In the genomic region with DNA sequence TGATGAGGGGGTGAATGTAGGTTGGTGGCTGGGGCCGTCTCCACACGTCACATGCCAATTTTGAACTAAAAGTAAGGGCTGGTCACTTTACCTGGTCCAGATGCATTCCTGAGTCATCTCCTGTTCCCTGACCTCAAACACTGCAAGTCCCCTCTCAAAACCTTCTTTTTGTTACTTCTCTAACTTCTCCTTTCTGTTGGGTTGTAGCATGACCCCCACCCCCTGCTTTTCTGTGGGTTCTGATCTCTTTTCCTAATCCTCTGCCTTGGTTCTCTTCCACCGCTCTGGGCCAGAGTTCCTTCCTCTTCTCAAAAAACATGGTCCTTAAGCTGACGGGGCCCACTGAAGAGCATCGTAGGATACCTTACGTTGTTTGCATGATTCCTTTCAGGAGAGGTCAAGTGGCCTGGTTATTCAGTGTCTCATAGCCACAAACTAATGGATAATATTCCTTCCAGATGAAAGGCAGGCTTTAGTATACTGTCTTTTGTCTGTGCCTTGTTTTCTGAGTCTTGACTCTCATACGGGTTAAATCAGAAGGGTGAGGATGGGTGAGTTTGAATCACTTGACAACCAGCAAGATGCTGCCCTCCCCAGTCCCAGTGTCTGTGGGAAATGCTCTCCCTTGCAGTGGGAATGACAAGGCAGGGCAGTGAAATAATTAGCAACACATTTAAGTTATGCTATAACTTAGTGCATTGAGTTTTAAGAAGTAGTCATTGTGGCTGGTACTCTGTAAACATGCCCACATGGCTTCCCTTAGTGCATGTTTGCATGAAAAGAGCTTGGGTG, we compare ENCODE assay signal across 2 cellular contexts.
TF ChIP-seq lines count a peak whose summit lies in the region.

No MANE protein-coding gene starts in this region.

TF ChIP-seq in IMR-90, 13 proteins besides CTCF, POLR2A, EP300 and RAD21:
- TF ChIP-seq, protein P1, sequence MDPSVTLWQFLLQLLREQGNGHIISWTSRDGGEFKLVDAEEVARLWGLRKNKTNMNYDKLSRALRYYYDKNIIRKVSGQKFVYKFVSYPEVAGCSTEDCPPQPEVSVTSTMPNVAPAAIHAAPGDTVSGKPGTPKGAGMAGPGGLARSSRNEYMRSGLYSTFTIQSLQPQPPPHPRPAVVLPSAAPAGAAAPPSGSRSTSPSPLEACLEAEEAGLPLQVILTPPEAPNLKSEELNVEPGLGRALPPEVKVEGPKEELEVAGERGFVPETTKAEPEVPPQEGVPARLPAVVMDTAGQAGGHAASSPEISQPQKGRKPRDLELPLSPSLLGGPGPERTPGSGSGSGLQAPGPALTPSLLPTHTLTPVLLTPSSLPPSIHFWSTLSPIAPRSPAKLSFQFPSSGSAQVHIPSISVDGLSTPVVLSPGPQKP (IDR thresholded peaks at IDR 0.05; ENCODE audit: borderline replicate concordance, low read depth, low read length): no peak
- no peak for TF ChIP-seq SMC3 (IDR thresholded peaks at IDR 0.05; ENCODE audit: low read depth, low read length)

TF ChIP-seq in WTC11, 78 proteins besides CTCF, POLR2A, EP300 and RAD21:
- TF ChIP-seq NFATC4 (CRISPR knock-in tag; IDR thresholded peaks at IDR 0.05) (no peak), ZBTB21 (CRISPR knock-in tag; IDR thresholded peaks at IDR 0.05; ENCODE audit: borderline replicate concordance) (no peak), FOXJ3 (CRISPR knock-in tag; IDR thresholded peaks at IDR 0.05; ENCODE audit: borderline replicate concordance) (no peak), EMX1 (CRISPR knock-in tag; IDR thresholded peaks at IDR 0.05) (no peak), SP1 (CRISPR knock-in tag; conservative IDR thresholded peaks at IDR 0.05) (no peak), CREB1 (CRISPR knock-in tag; IDR thresholded peaks at IDR 0.05) (no peak), SOX15 (CRISPR knock-in tag; IDR thresholded peaks at IDR 0.05) (no peak), CBFB (CRISPR knock-in tag; IDR thresholded peaks at IDR 0.05; ENCODE audit: low read depth) (no peak), IRF2 (CRISPR knock-in tag; IDR thresholded peaks at IDR 0.05; ENCODE audit: borderline replicate concordance, low read depth) (no peak), OVOL2 (CRISPR knock-in tag; IDR thresholded peaks at IDR 0.05; ENCODE audit: borderline replicate concordance) (no peak), ZNF396 (CRISPR knock-in tag; IDR thresholded peaks at IDR 0.05; ENCODE audit: borderline replicate concordance) (no peak), ZNF423 (CRISPR knock-in tag; IDR thresholded peaks at IDR 0.05) (no peak)
- TF ChIP-seq, protein P2, sequence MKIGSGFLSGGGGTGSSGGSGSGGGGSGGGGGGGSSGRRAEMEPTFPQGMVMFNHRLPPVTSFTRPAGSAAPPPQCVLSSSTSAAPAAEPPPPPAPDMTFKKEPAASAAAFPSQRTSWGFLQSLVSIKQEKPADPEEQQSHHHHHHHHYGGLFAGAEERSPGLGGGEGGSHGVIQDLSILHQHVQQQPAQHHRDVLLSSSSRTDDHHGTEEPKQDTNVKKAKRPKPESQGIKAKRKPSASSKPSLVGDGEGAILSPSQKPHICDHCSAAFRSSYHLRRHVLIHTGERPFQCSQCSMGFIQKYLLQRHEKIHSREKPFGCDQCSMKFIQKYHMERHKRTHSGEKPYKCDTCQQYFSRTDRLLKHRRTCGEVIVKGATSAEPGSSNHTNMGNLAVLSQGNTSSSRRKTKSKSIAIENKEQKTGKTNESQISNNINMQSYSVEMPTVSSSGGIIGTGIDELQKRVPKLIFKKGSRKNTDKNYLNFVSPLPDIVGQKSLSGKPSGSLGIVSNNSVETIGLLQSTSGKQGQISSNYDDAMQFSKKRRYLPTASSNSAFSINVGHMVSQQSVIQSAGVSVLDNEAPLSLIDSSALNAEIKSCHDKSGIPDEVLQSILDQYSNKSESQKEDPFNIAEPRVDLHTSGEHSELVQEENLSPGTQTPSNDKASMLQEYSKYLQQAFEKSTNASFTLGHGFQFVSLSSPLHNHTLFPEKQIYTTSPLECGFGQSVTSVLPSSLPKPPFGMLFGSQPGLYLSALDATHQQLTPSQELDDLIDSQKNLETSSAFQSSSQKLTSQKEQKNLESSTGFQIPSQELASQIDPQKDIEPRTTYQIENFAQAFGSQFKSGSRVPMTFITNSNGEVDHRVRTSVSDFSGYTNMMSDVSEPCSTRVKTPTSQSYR (CRISPR knock-in tag; IDR thresholded peaks at IDR 0.05): no peak
- TF ChIP-seq, protein P3, sequence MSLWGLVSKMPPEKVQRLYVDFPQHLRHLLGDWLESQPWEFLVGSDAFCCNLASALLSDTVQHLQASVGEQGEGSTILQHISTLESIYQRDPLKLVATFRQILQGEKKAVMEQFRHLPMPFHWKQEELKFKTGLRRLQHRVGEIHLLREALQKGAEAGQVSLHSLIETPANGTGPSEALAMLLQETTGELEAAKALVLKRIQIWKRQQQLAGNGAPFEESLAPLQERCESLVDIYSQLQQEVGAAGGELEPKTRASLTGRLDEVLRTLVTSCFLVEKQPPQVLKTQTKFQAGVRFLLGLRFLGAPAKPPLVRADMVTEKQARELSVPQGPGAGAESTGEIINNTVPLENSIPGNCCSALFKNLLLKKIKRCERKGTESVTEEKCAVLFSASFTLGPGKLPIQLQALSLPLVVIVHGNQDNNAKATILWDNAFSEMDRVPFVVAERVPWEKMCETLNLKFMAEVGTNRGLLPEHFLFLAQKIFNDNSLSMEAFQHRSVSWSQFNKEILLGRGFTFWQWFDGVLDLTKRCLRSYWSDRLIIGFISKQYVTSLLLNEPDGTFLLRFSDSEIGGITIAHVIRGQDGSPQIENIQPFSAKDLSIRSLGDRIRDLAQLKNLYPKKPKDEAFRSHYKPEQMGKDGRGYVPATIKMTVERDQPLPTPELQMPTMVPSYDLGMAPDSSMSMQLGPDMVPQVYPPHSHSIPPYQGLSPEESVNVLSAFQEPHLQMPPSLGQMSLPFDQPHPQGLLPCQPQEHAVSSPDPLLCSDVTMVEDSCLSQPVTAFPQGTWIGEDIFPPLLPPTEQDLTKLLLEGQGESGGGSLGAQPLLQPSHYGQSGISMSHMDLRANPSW (CRISPR knock-in tag; conservative IDR thresholded peaks at IDR 0.05; ENCODE audit: low read depth): no peak
- TF ChIP-seq, protein P4, sequence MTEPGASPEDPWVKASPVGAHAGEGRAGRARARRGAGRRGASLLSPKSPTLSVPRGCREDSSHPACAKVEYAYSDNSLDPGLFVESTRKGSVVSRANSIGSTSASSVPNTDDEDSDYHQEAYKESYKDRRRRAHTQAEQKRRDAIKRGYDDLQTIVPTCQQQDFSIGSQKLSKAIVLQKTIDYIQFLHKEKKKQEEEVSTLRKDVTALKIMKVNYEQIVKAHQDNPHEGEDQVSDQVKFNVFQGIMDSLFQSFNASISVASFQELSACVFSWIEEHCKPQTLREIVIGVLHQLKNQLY (CRISPR knock-in tag; IDR thresholded peaks at IDR 0.05): no peak
- TF ChIP-seq, protein P5, sequence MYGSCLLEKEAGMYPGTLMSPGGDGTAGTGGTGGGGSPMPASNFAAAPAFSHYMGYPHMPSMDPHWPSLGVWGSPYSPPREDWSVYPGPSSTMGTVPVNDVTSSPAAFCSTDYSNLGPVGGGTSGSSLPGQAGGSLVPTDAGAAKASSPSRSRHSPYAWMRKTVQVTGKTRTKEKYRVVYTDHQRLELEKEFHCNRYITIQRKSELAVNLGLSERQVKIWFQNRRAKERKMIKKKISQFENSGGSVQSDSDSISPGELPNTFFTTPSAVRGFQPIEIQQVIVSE (CRISPR knock-in tag; IDR thresholded peaks at IDR 0.05; ENCODE audit: borderline replicate concordance): no peak
- TF ChIP-seq, protein P6, sequence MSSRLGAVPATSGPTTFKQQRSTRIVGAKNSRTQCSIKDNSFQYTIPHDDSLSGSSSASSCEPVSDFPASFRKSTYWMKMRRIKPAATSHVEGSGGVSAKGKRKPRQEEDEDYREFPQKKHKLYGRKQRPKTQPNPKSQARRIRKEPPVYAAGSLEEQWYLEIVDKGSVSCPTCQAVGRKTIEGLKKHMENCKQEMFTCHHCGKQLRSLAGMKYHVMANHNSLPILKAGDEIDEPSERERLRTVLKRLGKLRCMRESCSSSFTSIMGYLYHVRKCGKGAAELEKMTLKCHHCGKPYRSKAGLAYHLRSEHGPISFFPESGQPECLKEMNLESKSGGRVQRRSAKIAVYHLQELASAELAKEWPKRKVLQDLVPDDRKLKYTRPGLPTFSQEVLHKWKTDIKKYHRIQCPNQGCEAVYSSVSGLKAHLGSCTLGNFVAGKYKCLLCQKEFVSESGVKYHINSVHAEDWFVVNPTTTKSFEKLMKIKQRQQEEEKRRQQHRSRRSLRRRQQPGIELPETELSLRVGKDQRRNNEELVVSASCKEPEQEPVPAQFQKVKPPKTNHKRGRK (CRISPR knock-in tag; IDR thresholded peaks at IDR 0.05; ENCODE audit: borderline replicate concordance): no peak
